1 cellular context compared by ENCODE assay signal in the genomic region with DNA sequence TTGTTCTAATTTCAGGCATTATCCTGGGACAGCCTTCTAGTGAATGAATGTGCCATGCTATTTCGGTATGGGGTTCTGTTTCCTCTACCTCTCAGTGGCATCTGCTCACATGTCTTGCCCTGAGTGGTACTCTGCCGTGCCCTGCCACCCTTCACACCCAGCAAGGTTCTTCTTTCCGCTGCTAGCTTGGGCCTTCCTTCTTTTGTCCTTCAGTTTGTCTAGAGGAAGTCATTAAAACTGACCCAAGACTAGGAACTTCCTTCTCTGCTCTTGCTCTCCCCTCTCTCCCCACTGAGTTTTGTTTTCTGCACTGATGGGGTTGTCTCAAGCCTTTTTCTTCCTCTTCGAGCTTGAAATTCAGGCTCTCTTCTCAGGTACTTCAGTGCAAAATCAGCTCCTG.
TF ChIP-seq lines count a peak whose summit lies in the region.

No MANE protein-coding gene starts in this region.

TF ChIP-seq in K562, 482 proteins besides CTCF, POLR2A, EP300 and RAD21:
- TF ChIP-seq, protein P1, sequence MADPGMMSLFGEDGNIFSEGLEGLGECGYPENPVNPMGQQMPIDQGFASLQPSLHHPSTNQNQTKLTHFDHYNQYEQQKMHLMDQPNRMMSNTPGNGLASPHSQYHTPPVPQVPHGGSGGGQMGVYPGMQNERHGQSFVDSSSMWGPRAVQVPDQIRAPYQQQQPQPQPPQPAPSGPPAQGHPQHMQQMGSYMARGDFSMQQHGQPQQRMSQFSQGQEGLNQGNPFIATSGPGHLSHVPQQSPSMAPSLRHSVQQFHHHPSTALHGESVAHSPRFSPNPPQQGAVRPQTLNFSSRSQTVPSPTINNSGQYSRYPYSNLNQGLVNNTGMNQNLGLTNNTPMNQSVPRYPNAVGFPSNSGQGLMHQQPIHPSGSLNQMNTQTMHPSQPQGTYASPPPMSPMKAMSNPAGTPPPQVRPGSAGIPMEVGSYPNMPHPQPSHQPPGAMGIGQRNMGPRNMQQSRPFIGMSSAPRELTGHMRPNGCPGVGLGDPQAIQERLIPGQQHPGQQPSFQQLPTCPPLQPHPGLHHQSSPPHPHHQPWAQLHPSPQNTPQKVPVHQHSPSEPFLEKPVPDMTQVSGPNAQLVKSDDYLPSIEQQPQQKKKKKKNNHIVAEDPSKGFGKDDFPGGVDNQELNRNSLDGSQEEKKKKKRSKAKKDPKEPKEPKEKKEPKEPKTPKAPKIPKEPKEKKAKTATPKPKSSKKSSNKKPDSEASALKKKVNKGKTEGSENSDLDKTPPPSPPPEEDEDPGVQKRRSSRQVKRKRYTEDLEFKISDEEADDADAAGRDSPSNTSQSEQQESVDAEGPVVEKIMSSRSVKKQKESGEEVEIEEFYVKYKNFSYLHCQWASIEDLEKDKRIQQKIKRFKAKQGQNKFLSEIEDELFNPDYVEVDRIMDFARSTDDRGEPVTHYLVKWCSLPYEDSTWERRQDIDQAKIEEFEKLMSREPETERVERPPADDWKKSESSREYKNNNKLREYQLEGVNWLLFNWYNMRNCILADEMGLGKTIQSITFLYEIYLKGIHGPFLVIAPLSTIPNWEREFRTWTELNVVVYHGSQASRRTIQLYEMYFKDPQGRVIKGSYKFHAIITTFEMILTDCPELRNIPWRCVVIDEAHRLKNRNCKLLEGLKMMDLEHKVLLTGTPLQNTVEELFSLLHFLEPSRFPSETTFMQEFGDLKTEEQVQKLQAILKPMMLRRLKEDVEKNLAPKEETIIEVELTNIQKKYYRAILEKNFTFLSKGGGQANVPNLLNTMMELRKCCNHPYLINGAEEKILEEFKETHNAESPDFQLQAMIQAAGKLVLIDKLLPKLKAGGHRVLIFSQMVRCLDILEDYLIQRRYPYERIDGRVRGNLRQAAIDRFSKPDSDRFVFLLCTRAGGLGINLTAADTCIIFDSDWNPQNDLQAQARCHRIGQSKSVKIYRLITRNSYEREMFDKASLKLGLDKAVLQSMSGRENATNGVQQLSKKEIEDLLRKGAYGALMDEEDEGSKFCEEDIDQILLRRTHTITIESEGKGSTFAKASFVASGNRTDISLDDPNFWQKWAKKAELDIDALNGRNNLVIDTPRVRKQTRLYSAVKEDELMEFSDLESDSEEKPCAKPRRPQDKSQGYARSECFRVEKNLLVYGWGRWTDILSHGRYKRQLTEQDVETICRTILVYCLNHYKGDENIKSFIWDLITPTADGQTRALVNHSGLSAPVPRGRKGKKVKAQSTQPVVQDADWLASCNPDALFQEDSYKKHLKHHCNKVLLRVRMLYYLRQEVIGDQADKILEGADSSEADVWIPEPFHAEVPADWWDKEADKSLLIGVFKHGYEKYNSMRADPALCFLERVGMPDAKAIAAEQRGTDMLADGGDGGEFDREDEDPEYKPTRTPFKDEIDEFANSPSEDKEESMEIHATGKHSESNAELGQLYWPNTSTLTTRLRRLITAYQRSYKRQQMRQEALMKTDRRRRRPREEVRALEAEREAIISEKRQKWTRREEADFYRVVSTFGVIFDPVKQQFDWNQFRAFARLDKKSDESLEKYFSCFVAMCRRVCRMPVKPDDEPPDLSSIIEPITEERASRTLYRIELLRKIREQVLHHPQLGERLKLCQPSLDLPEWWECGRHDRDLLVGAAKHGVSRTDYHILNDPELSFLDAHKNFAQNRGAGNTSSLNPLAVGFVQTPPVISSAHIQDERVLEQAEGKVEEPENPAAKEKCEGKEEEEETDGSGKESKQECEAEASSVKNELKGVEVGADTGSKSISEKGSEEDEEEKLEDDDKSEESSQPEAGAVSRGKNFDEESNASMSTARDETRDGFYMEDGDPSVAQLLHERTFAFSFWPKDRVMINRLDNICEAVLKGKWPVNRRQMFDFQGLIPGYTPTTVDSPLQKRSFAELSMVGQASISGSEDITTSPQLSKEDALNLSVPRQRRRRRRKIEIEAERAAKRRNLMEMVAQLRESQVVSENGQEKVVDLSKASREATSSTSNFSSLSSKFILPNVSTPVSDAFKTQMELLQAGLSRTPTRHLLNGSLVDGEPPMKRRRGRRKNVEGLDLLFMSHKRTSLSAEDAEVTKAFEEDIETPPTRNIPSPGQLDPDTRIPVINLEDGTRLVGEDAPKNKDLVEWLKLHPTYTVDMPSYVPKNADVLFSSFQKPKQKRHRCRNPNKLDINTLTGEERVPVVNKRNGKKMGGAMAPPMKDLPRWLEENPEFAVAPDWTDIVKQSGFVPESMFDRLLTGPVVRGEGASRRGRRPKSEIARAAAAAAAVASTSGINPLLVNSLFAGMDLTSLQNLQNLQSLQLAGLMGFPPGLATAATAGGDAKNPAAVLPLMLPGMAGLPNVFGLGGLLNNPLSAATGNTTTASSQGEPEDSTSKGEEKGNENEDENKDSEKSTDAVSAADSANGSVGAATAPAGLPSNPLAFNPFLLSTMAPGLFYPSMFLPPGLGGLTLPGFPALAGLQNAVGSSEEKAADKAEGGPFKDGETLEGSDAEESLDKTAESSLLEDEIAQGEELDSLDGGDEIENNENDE (IDR thresholded peaks at IDR 0.05; ENCODE audit: low read depth, low read length), result no peak
- TF ChIP-seq SPI1 (IDR thresholded peaks at IDR 0.05; ENCODE audit: borderline replicate concordance, low read depth, low read length), result peak; percentile 41; the same call in 1 of the 2 replicates
